29 cellular contexts compared by ENCODE assay signal in genomic region chr6:36973647-36974046, GRCh38. TPM values are rescaled to one million over a fixed set of nuclear protein-coding genes. Genes with fewer than 3 reads are reported as not detected.
DNase-seq lines count a peak whose midpoint lies in the region; ATAC-seq and TF ChIP-seq lines count a peak whose summit lies in the region.
"Had no signal": no experiment of that assay in that cellular context is flagged by ENCODE, and none has a peak within 500 bp of the region (broad histone marks: within the 10 kb centered on the region; RNA-seq: fewer than 3 reads in every experiment).

No MANE protein-coding gene starts in this region.

- H3K36me3 ChIP-seq in cardiac muscle cell (peaks cover 50% of the 10 kb centered on the region), vagina (peaks cover 0 to 97% of the 10 kb centered on the region in 2 donors)

- H3K4me3 Mint-ChIP-seq in activated T-cell treated with anti-CD3 and anti-CD28 coated beads, Interleukin-2, amount 50 U/mL, for 24 hours, result no peak overlapping the region
- H3K4me3 Mint-ChIP-seq: CD14-positive monocyte had no signal

- peaks cover 53% of the 10 kb centered on the region for H3K4me1 ChIP-seq in cardiac muscle cell (ENCODE audit: low read depth)
- H3K4me1 ChIP-seq in right cardiac atrium (ENCODE audit: control insufficient read depth, insufficient read depth, low read length), result peaks cover 11% of the 10 kb centered on the region
- peaks cover 61% of the 10 kb centered on the region for H3K4me1 ChIP-seq in vagina
- H3K4me1 ChIP-seq: BE2C had no signal

- H3K27me3 ChIP-seq in cardiac muscle cell (no peaks in the 10 kb centered on the region), right cardiac atrium (ENCODE audit: control insufficient read depth, insufficient read depth) (no peaks in the 10 kb centered on the region), vagina (no peaks in the 10 kb centered on the region)
- H3K27me3 ChIP-seq: BE2C had no signal

- peak overlapping the region; percentile 71 for H3K27ac Mint-ChIP-seq in activated T-cell treated with anti-CD3 and anti-CD28 coated beads, Interleukin-2, amount 50 U/mL, for 24 hours

- intact Hi-C loops in right cardiac atrium (cut with DNase I) (loop anchor here in 1 of 4 donors (10.0 kb wide), 1 partner anchor 69 kb away; no protein-coding TSS in a partner anchor), vagina (cut with DNase I) (no loop called here)

- no peak for TF ChIP-seq POLR2A in vagina (IDR thresholded peaks at IDR 0.05)

- H3K9me3 Mint-ChIP-seq in activated T-cell treated with anti-CD3 and anti-CD28 coated beads, Interleukin-2, amount 50 U/mL, for 24 hours, result no peaks in the 10 kb centered on the region
- H3K9me3 Mint-ChIP-seq: CD14-positive monocyte had no signal

- H3K4me3 ChIP-seq in cardiac muscle cell (no peak overlapping the region), right cardiac atrium (ENCODE audit: low read length) (no peak overlapping the region), vagina (no peak overlapping the region)

- H3K27ac ChIP-seq in cardiac muscle cell (peak overlapping the region; percentile 97), right cardiac atrium (ENCODE audit: low read length) (no peak overlapping the region), vagina (peak overlapping the region; percentile 79)
- H3K27ac ChIP-seq: 22Rv1 had no signal

- no peaks in the 10 kb centered on the region for H3K4me1 Mint-ChIP-seq in activated T-cell treated with anti-CD3 and anti-CD28 coated beads, Interleukin-2, amount 50 U/mL, for 24 hours (ENCODE audit: low read depth)
- H3K4me1 Mint-ChIP-seq: CD14-positive monocyte had no signal

- 74% methylated on average over 4 of the region's 4 CpGs for WGBS in right cardiac atrium

- H3K9me3 ChIP-seq in cardiac muscle cell (ENCODE audit: low read depth) (no peaks in the 10 kb centered on the region), right cardiac atrium (ENCODE audit: control insufficient read depth, low read length) (no peaks in the 10 kb centered on the region), vagina (no peaks in the 10 kb centered on the region)
- H3K9me3 ChIP-seq: BE2C had no signal

- no peaks in the 10 kb centered on the region for H3K27me3 Mint-ChIP-seq in activated T-cell treated with anti-CD3 and anti-CD28 coated beads, Interleukin-2, amount 50 U/mL, for 24 hours

- TF ChIP-seq CTCF in cardiac muscle cell (IDR thresholded peaks at IDR 0.05; ENCODE audit: low read depth, low read length) (no peak), vagina (IDR thresholded peaks at IDR 0.05) (no peak)

- no peak for ATAC-seq in right cardiac atrium
- ATAC-seq: HCT116, HepG2, Panc1, SK-N-SH treated with all-trans-retinoic acid at 6 μM for 48 hours had no signal

- no peak for DNase-seq in activated T-cell treated with anti-CD3 and anti-CD28 coated beads, Interleukin-2, amount 50 U/mL, for 24 hours
- DNase-seq in activated T-cell treated with anti-CD3 and anti-CD28 coated beads for 4 hours (no peak), cardiac muscle cell (ENCODE audit: low read depth in 1 of 2, low spot score in 1 of 2) (no peak), right cardiac atrium (peak in 2 of 3 donors; percentile 74 to 75), vagina (ENCODE audit: extremely low spot score in 2 of 2) (no peak), RPMI8226 (no peak), SW 1271 (lab: John Stamatoyannopoulos, UW) (no peak)
- DNase-seq in activated effector memory CD4-positive, alpha-beta T cell treated with anti-CD3 and anti-CD28 coated beads, Interleukin-2, amount 50 U/mL, for 16 hours, result no peak
- DNase-seq: BE2C; Calu3; DMS79 treated with DMSO at 0.1 percent for 48 hours; GF-D8; Kasumi-1; NCI-H1092 treated with DMSO at 0.1 percent for 48 hours; NCI-H1436; NCI-H187 treated with DMSO at 0.1 percent for 48 hours; NCI-H2171 treated with DMSO at 0.1 percent for 48 hours; NCI-H345; NCI-H524; NCI-H82; NK-92 treated with Interleukin-12 subunit alpha and Interleukin-12 subunit beta, amount 100 ng/mL, for 24 hours had no signal

- H3K36me3 Mint-ChIP-seq in activated T-cell treated with anti-CD3 and anti-CD28 coated beads, Interleukin-2, amount 50 U/mL, for 24 hours (ENCODE audit: low read depth), result peaks cover 99% of the 10 kb centered on the region

RNA-seq across cellular contexts. Expression of gene MTCH1, which starts 12.3 kb away (rescaled TPM):
- total RNA-seq in cardiac muscle cell (290 and 388 TPM in 2 replicates), right cardiac atrium (100 to 1,000 TPM; 217 to 249 (median 227) TPM), vagina (233 TPM)
- polyA plus RNA-seq in cardiac muscle cell (447 and 533 TPM in 2 replicates), right cardiac atrium (198 TPM)

RNA-seq across cellular contexts. Expression of gene PI16, which starts 19.1 kb away (rescaled TPM):
- 0.07 TPM in 1 of 2 replicates, not detected in the other for total RNA-seq in cardiac muscle cell
- 0.07 and 0.37 TPM in 2 replicates for polyA plus RNA-seq in cardiac muscle cell
- 100 to 1,000 TPM in 1 of 4 donors, 10 to 100 TPM in 3; 35.0 to 125 (median 45.1) TPM for total RNA-seq in right cardiac atrium
- polyA plus RNA-seq in right cardiac atrium, result 69.5 TPM
- total RNA-seq in vagina, result 88.6 TPM
- total RNA-seq: H4, HepG2, M059J had no signal
- polyA plus RNA-seq: HepG2 had no signal

RNA-seq across cellular contexts. Expression of gene FGD2, which starts 31.8 kb away (rescaled TPM):
- total RNA-seq in cardiac muscle cell (not detected in 2 replicates), right cardiac atrium (10 to 100 TPM in 2 of 4 donors, 1 to 10 TPM in 2; 6.4 to 14.0 (median 10.7) TPM), vagina (20.4 TPM)
- polyA plus RNA-seq in cardiac muscle cell (0.24 and 0.29 TPM in 2 replicates), right cardiac atrium (5.1 TPM)
- total RNA-seq: H4, HepG2, M059J had no signal
- polyA plus RNA-seq: HepG2 had no signal

Comparison
In these comparisons a context has a peak if more than half of its experiments do, and no peak if none do; other contexts are left out.
1. DNase-seq: peak in right cardiac atrium (2 of 3); none in activated T-cell treated with anti-CD3 and anti-CD28 coated beads, Interleukin-2, amount 50 U/mL, for 24 hours (single experiment), activated T-cell treated with anti-CD3 and anti-CD28 coated beads for 4 hours (single experiment), cardiac muscle cell (0 of 2), vagina (0 of 2), activated effector memory CD4-positive, alpha-beta T cell treated with anti-CD3 and anti-CD28 coated beads, Interleukin-2, amount 50 U/mL, for 16 hours (single experiment), RPMI8226 (single experiment) and SW 1271 (0 of 2).
2. RNA of gene PI16, which starts 19.1 kb away (total RNA-seq): 88.6 TPM in vagina (single experiment) and 35.0 to 125 TPM in right cardiac atrium; 0.07 TPM in cardiac muscle cell; every median in the first group is over 10 times any median in the second.